ENCODE assay signal across 16 cellular contexts in genomic region chr3:175212896-175213295, GRCh38.
DNase-seq lines count a peak whose midpoint lies in the region; ATAC-seq and TF ChIP-seq lines count a peak whose summit lies in the region.
"Had no signal": no experiment of that assay in that cellular context is flagged by ENCODE, and none has a peak within 500 bp of the region (broad histone marks: within the 10 kb centered on the region; RNA-seq: fewer than 3 reads in every experiment).

No MANE protein-coding gene starts in this region.

- peaks cover 19% of the 10 kb centered on the region for H3K4me1 Mint-ChIP-seq in MCF 10A (ENCODE audit: insufficient read depth, unreplicated experiment)

- no peak overlapping the region for H3K4me3 Mint-ChIP-seq in MCF 10A (ENCODE audit: unreplicated experiment)
- H3K4me3 Mint-ChIP-seq: activated naive CD8-positive, alpha-beta T cell; activated T-cell treated with anti-CD3 and anti-CD28 coated beads, Interleukin-2, amount 50 U/mL, for 4 hours; CD8-positive, alpha-beta T cell had no signal

- no peaks in the 10 kb centered on the region for H3K9me3 Mint-ChIP-seq in MCF 10A (ENCODE audit: unreplicated experiment)

- H3K36me3 ChIP-seq in breast epithelium (no peaks in the 10 kb centered on the region), upper lobe of right lung (no peaks in the 10 kb centered on the region), suprapubic skin (no peaks in the 10 kb centered on the region)

- POLR2A ChIA-PET in MCF 10A (lab: Yijun Ruan, JAX) = interaction anchor here (0.7 kb wide), 2 partner anchors 18 to 57 kb away, joined by 3 read pairs; no protein-coding TSS in a partner anchor

- peak; percentile 55 for ATAC-seq in upper lobe of right lung
- ATAC-seq: activated T-cell treated with anti-CD3 and anti-CD28 coated beads, Interleukin-2, amount 50 U/mL, for 4 hours; CD8-positive, alpha-beta T cell had no signal

- H3K36me3 Mint-ChIP-seq in MCF 10A (ENCODE audit: insufficient read depth, unreplicated experiment) = no peaks in the 10 kb centered on the region
- H3K36me3 Mint-ChIP-seq: activated naive CD8-positive, alpha-beta T cell; CD8-positive, alpha-beta T cell had no signal

- intact Hi-C loops in MCF 10A (cut with micrococcal nuclease) (no loop called here), breast epithelium (cut with DNase I; ENCODE audit: low total_unique reads) (no loop called here), upper lobe of right lung (cut with DNase I) (no loop called here)

- 41% methylated on average over 3 of the region's 3 CpGs for WGBS in suprapubic skin

- no peaks in the 10 kb centered on the region for H3K9me3 ChIP-seq in breast epithelium
- no peaks in the 10 kb centered on the region for H3K9me3 ChIP-seq in upper lobe of right lung
- H3K9me3 ChIP-seq in suprapubic skin = no peaks in the 10 kb centered on the region
- H3K9me3 ChIP-seq: SK-N-SH had no signal

- TF ChIP-seq EP300 in suprapubic skin (IDR thresholded peaks at IDR 0.05) = no peak

- H3K27ac Mint-ChIP-seq in MCF 10A (ENCODE audit: low read depth, unreplicated experiment) = no peak overlapping the region
- H3K27ac Mint-ChIP-seq: activated naive CD8-positive, alpha-beta T cell; CD8-positive, alpha-beta T cell had no signal

- H3K27ac ChIP-seq in breast epithelium (no peak overlapping the region), upper lobe of right lung (no peak overlapping the region), suprapubic skin (no peak overlapping the region)

- TF ChIP-seq POLR2A in breast epithelium (IDR thresholded peaks at IDR 0.05) (no peak), suprapubic skin (IDR thresholded peaks at IDR 0.05) (no peak)

- H3K27me3 ChIP-seq in breast epithelium (no peaks in the 10 kb centered on the region), upper lobe of right lung (no peaks in the 10 kb centered on the region), suprapubic skin (no peaks in the 10 kb centered on the region)

- no peak overlapping the region for H3K4me3 ChIP-seq in breast epithelium
- no peak overlapping the region for H3K4me3 ChIP-seq in fibroblast of villous mesenchyme (ENCODE audit: low read depth, low read length)
- no peak overlapping the region for H3K4me3 ChIP-seq in upper lobe of right lung
- H3K4me3 ChIP-seq in suprapubic skin = no peak overlapping the region

- H3K27me3 Mint-ChIP-seq in MCF 10A (ENCODE audit: insufficient read depth, unreplicated experiment) = no peaks in the 10 kb centered on the region
- H3K27me3 Mint-ChIP-seq: activated naive CD8-positive, alpha-beta T cell had no signal

- BruUV-seq in MCF 10A (replicated peaks; lab: Mats Ljungman, UMichigan) = no TSS peak

- no peaks in the 10 kb centered on the region for H3K4me1 ChIP-seq in breast epithelium
- no peaks in the 10 kb centered on the region for H3K4me1 ChIP-seq in upper lobe of right lung
- H3K4me1 ChIP-seq in suprapubic skin = peaks cover 12% of the 10 kb centered on the region

- CTCF ChIA-PET in MCF 10A (lab: Yijun Ruan, JAX) = interaction anchor here (0.6 to 1.0 kb wide), 4 partner anchors 28 to 1736 kb away, joined by 3 read pairs; no protein-coding TSS in a partner anchor

- TF ChIP-seq CTCF in MCF 10A (IDR thresholded peaks at IDR 0.05; ENCODE audit: unreplicated experiment) = no peak
- no peak for TF ChIP-seq CTCF in breast epithelium (IDR thresholded peaks at IDR 0.05)
- TF ChIP-seq CTCF in fibroblast of villous mesenchyme (IDR thresholded peaks at IDR 0.05; ENCODE audit: insufficient read depth, low read depth, low read length) = no peak
- TF ChIP-seq CTCF in upper lobe of right lung (IDR thresholded peaks at IDR 0.05) = no peak
- no peak for TF ChIP-seq CTCF in suprapubic skin (IDR thresholded peaks at IDR 0.05)

- peak; percentile 45 for DNase-seq in MCF 10A (ENCODE audit: unreplicated experiment)
- no peak for DNase-seq in breast epithelium (ENCODE audit: low spot score in 2 of 2)
- peak; percentile 24 for DNase-seq in astrocyte of the hippocampus (ENCODE audit: low read depth, low spot score)
- peak; percentile 52 for DNase-seq in fibroblast of villous mesenchyme (ENCODE audit: low read depth)
- no peak for DNase-seq in upper lobe of right lung
- no peak for DNase-seq in suprapubic skin (ENCODE audit: low spot score in 2 of 2)
- no peak for DNase-seq in amniotic stem cell (lab: John Stamatoyannopoulos, UW)
- DNase-seq in DMS153 treated with DMSO at 0.1 percent for 48 hours (lab: John Stamatoyannopoulos, UW; ENCODE audit: unreplicated experiment) = no peak
- DNase-seq: 8988T; activated T-cell treated with anti-CD3 and anti-CD28 coated beads, Interleukin-2, amount 50 U/mL, for 4 hours; CD8-positive, alpha-beta T cell; KG1; SK-N-SH; small intestine; trophoblast cell had no signal

Comparison
In these comparisons a context has a peak if more than half of its experiments do, and no peak if none do; other contexts are left out.
1. DNase-seq: peak in MCF 10A (single experiment), astrocyte of the hippocampus (single experiment) and fibroblast of villous mesenchyme (single experiment); none in breast epithelium (0 of 2), upper lobe of right lung (single experiment), suprapubic skin (0 of 2), amniotic stem cell (single experiment) and DMS153 treated with DMSO at 0.1 percent for 48 hours (single experiment).